8 cellular contexts compared by ENCODE assay signal in the genomic region with DNA sequence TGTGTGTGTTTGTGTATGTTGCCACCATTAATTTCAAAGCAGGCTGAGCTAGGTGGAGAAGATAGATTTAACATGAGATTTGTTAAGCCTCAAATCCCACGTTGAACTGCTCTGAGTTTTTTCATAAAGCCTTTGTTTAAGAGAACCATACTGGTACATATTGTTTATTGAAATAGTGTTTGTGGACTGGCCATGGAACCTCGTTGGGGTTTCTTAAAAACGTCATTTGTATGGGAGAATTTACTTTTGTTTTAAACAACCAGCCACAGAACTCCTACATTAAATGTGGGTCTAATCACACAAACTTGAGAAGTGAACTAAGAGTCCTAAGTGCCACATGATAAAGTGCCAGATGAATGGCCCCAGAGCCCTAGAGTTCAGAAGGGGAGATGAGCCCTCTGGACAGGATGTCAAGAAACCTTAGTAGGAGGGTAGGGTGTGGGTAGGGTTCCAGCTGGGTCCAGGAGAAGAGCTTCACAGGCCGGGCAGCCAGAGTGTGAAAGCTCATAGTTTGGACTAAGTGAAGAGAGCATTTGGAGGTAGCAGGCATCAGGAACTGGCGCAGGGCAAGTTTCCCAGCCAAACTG.
DNase-seq lines count a peak whose midpoint lies in the region; TF ChIP-seq lines count a peak whose summit lies in the region.

No MANE protein-coding gene starts in this region.

- H3K36me3 ChIP-seq in esophagus muscularis mucosa (peaks cover 0 to 23% (median 5%) of the 10 kb centered on the region in 4 donors), parathyroid adenoma (ENCODE audit: control insufficient read depth, insufficient read depth, low read length) (no peaks in the 10 kb centered on the region), neural progenitor cell (no peaks in the 10 kb centered on the region)

- H3K9ac ChIP-seq in parathyroid adenoma (no peak overlapping the region), neural progenitor cell (no peak overlapping the region)

- H3K4me1 Mint-ChIP-seq in neural progenitor cell: peaks cover 27% of the 10 kb centered on the region

- no peak for TF ChIP-seq POLR2A in esophagus muscularis mucosa (IDR thresholded peaks at IDR 0.05; ENCODE audit: low read depth)

- in situ Hi-C loops in GM13976 (cut with MboI; ENCODE audit: low sequenced_read_pairs, unreplicated experiment): no loop called here

- H3K9me3 Mint-ChIP-seq in neural progenitor cell: no peaks in the 10 kb centered on the region

- POLR2A ChIA-PET in AG04450 (lab: Yijun Ruan, JAX) (no interaction called here), RWPE1 (lab: Yijun Ruan, JAX; ENCODE audit: low non-redundant PET) (no interaction called here)

- H3K27ac Mint-ChIP-seq in neural progenitor cell: no peak overlapping the region

- intact Hi-C loops in esophagus muscularis mucosa (cut with DNase I): loop anchor here (5.0 kb wide), 1 partner anchor 41 kb away; no protein-coding TSS in a partner anchor

- H3K4me2 ChIP-seq in parathyroid adenoma (ENCODE audit: low read length): peak overlapping the region; percentile 7
- no peak overlapping the region for H3K4me2 ChIP-seq in neural progenitor cell

- DNase-seq in AG04450 (ENCODE audit: low read depth, low spot score) (peak; percentile 41), RWPE1 (ENCODE audit: low spot score) (no peak), esophagus muscularis mucosa (ENCODE audit: extremely low spot score) (no peak), SHP77 (lab: John Stamatoyannopoulos, UW) (no peak), neural progenitor cell (ENCODE audit: low spot score) (no peak), GM13976 (ENCODE audit: low spot score) (no peak)
- no peak for DNase-seq in stimulated activated naive CD4-positive, alpha-beta T cell treated with Interleukin-2 at 50 U/mL for 16 hours (lab: John Stamatoyannopoulos, UW)

- TF ChIP-seq CTCF in AG04450 (IDR thresholded peaks at IDR 0.05; ENCODE audit: low read depth, low read length): no peak
- TF ChIP-seq CTCF in RWPE1 (conservative IDR thresholded peaks at IDR 0.05; ENCODE audit: low read depth): no peak
- no peak for TF ChIP-seq CTCF in esophagus muscularis mucosa (IDR thresholded peaks at IDR 0.05)
- no peak for TF ChIP-seq CTCF in parathyroid adenoma (IDR thresholded peaks at IDR 0.05)
- TF ChIP-seq CTCF in neural progenitor cell (IDR thresholded peaks at IDR 0.05): no peak
- no peak for TF ChIP-seq CTCF in GM13976 (IDR thresholded peaks at IDR 0.05; ENCODE audit: borderline replicate concordance, control extremely low read depth, extremely low read depth, insufficient read depth, missing control alignments)

- no peaks in the 10 kb centered on the region for H3K9me3 ChIP-seq in AG04450 (ENCODE audit: control insufficient read depth, insufficient read depth, low read length)
- H3K9me3 ChIP-seq in esophagus muscularis mucosa: no peaks in the 10 kb centered on the region
- no peaks in the 10 kb centered on the region for H3K9me3 ChIP-seq in parathyroid adenoma (ENCODE audit: control insufficient read depth, low read length)
- H3K9me3 ChIP-seq in neural progenitor cell (ENCODE audit: low read depth): no peaks in the 10 kb centered on the region

- no peaks in the 10 kb centered on the region for H3K27me3 ChIP-seq in AG04450 (ENCODE audit: control insufficient read depth, insufficient read depth, low read length)
- no peaks in the 10 kb centered on the region for H3K27me3 ChIP-seq in esophagus muscularis mucosa
- no peaks in the 10 kb centered on the region for H3K27me3 ChIP-seq in parathyroid adenoma (ENCODE audit: control insufficient read depth, insufficient read depth, low read length)
- no peaks in the 10 kb centered on the region for H3K27me3 ChIP-seq in neural progenitor cell

- peaks cover 29% of the 10 kb centered on the region for H3K36me3 Mint-ChIP-seq in neural progenitor cell

- H3K79me2 ChIP-seq in parathyroid adenoma (peaks cover 74% of the 10 kb centered on the region), neural progenitor cell (ENCODE audit: low read depth) (peaks cover 97% of the 10 kb centered on the region)

- CTCF ChIA-PET in AG04450 (lab: Charles Lee): no interaction called here
- CTCF ChIA-PET in RWPE1 (lab: Yijun Ruan, JAX): interaction anchor here (0.5 to 0.6 kb wide), 2 partner anchors 41 to 396 kb away, joined by 3 read pairs; no protein-coding TSS in a partner anchor

- H4K20me1 ChIP-seq in neural progenitor cell (ENCODE audit: low read depth): peaks cover 44% of the 10 kb centered on the region

- H3K4me3 Mint-ChIP-seq in neural progenitor cell: no peak overlapping the region

- H3K27ac ChIP-seq in AG04450 (ENCODE audit: low read depth, low read length) (peak overlapping the region; percentile 63), RWPE1 (peak overlapping the region; percentile 38), esophagus muscularis mucosa (replicated peaks in 1 of 4) (peak overlapping the region; percentile 38 to 62 (median 56)), parathyroid adenoma (peak overlapping the region; percentile 57), neural progenitor cell (no peak overlapping the region)

- WGBS in esophagus muscularis mucosa: 36% methylated on average over 5 of the region's 5 CpGs

- no peaks in the 10 kb centered on the region for H3K27me3 Mint-ChIP-seq in neural progenitor cell (ENCODE audit: insufficient read depth, low read depth)

- H3K4me3 ChIP-seq in AG04450 (ENCODE audit: low read depth, low read length) (no peak overlapping the region), esophagus muscularis mucosa (no peak overlapping the region), parathyroid adenoma (ENCODE audit: low read depth, low read length) (no peak overlapping the region), neural progenitor cell (no peak overlapping the region)

- H3F3A ChIP-seq in neural progenitor cell (ENCODE audit: low read depth): no peaks in the 10 kb centered on the region

- H2AFZ ChIP-seq in parathyroid adenoma (no peak overlapping the region), neural progenitor cell (replicated peaks) (no peak overlapping the region)

- H3K4me1 ChIP-seq in esophagus muscularis mucosa (peaks cover 97 to 100% (median 99%) of the 10 kb centered on the region in 4 donors), parathyroid adenoma (peaks cover 58% of the 10 kb centered on the region), neural progenitor cell (peaks cover 16% of the 10 kb centered on the region)

- no peak for TF ChIP-seq EP300 in esophagus muscularis mucosa (IDR thresholded peaks at IDR 0.05)
